In genomic region chr18:64919971-64920370, GRCh38 we compare ENCODE assay signal across 26 cellular contexts.
"Had no signal": no experiment of that assay in that cellular context is flagged by ENCODE, and none has a peak within 500 bp of the region (broad histone marks: within the 10 kb centered on the region; RNA-seq: fewer than 3 reads in every experiment).

No MANE protein-coding gene starts in this region.

- DNase-seq: activated CD4-positive, alpha-beta memory T cell treated with anti-CD3 and anti-CD28 coated beads for 36 hours; activated CD4-positive, alpha-beta T cell treated with anti-CD3 and anti-CD28 coated beads, Interleukin-2, amount 10 ng/mL, durations not matched to agents 7 days and 5 days; activated CD4-positive, CD25-positive, alpha-beta regulatory T cell; activated CD8-positive, alpha-beta memory T cell treated with anti-CD3 and anti-CD28 coated beads for 24 hours; activated effector memory CD4-positive, alpha-beta T cell treated with anti-CD3 and anti-CD28 coated beads, Interleukin-2, amount 50 U/mL, for 16 hours; activated naive CD4-positive, alpha-beta T cell treated with Interleukin-2 at 50 U/mL for 16 hours; activated T-cell treated with anti-CD3 and anti-CD28 coated beads, Interleukin-2, amount 50 U/mL, for 4 hours; amygdala; brain microvascular endothelial cell; MG63; MV-4-11; NCI-H1694; NCI-H2029 treated with DMSO at 0.1 percent for 48 hours; NCI-H446; NCI-H524; NCI-H82; PC-3; SIG-M5; T-cell; T-helper 2 cell; T1000 had no signal

- H3K27ac ChIP-seq: brain microvascular endothelial cell, cardiac muscle cell, SK-N-MC had no signal

- H3K36me3 ChIP-seq: brain microvascular endothelial cell, cardiac muscle cell, MG63 had no signal

- ATAC-seq: activated T-cell treated with anti-CD3 and anti-CD28 coated beads, Interleukin-2, amount 50 U/mL, for 4 hours; PC-3; T-cell had no signal

- H3K9me3 ChIP-seq: MG63 had no signal

- H3K4me3 ChIP-seq: cardiac muscle cell, MG63, SK-N-MC had no signal

- FAIRE-seq: astrocyte, RCC 7860, TTC549 had no signal

- H3K27me3 ChIP-seq: brain microvascular endothelial cell, cardiac muscle cell, MG63 had no signal
